ENCODE assay signal across 7 cellular contexts in the genomic region with DNA sequence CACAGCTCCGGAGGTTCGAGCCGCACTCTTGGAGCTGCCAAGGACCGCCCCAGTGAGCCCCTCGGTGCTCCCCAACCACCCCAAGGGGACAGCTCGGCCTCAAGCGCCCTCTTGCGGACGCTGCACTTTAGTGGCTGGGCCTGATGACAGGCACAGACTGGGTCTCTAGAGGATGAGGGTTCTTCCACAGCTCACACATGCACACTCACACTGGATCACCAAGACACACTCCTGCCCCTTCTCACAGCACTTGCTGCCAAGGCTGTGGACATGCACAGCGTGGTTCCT. TPM values are rescaled to one million over a fixed set of nuclear protein-coding genes. Genes with fewer than 3 reads are reported as not detected.
A peak's percentile ranks its signal among the peaks of the same experiment; 100 is the strongest.
DNase-seq lines count a peak whose midpoint lies in the region; ATAC-seq and TF ChIP-seq lines count a peak whose summit lies in the region.

No MANE protein-coding gene starts in this region.

- intact Hi-C loops in stomach (cut with DNase I; ENCODE audit: low total_unique reads), result no loop called here

- H3K27ac ChIP-seq in stomach, result no peak overlapping the region

- DNase-seq in GM10248 (ENCODE audit: extremely low spot score), result peak; percentile 66
- peak; percentile 78 to 81 for DNase-seq in Kasumi-1 (lab: John Stamatoyannopoulos, UW)
- peak; percentile 25 for DNase-seq in activated naive CD8-positive, alpha-beta T cell treated with anti-CD3 and anti-CD28 coated beads, Interleukin-2, amount 50 U/mL, for 24 hours
- peak; percentile 26 to 48 for DNase-seq in lung microvascular endothelial cell (ENCODE audit: low read depth in 2 of 2)
- no peak for DNase-seq in NCI-H2196 treated with DMSO at 0.1 percent for 48 hours (lab: John Stamatoyannopoulos, UW; ENCODE audit: unreplicated experiment)
- no peak for DNase-seq in stomach

- POLR2A ChIA-PET in GM10248 (lab: Yijun Ruan, JAX), result no interaction called here

- no peak for TF ChIP-seq POLR2A in stomach (IDR thresholded peaks at IDR 0.05)

- H3K4me3 Mint-ChIP-seq in activated naive CD8-positive, alpha-beta T cell treated with anti-CD3 and anti-CD28 coated beads, Interleukin-2, amount 50 U/mL, for 24 hours, result no peak overlapping the region

- H3K27ac Mint-ChIP-seq in activated naive CD8-positive, alpha-beta T cell treated with anti-CD3 and anti-CD28 coated beads, Interleukin-2, amount 50 U/mL, for 24 hours, result no peak overlapping the region

- no peak overlapping the region for H3K4me3 ChIP-seq in stomach

- 16 to 30% (median 22%) methylated on average over 3 to 10 of the region's 10 CpGs for WGBS in stomach, 5 donors

- CTCF ChIA-PET in GM10248 (lab: Yijun Ruan, JAX), result interaction anchor here (1.2 to 1.7 kb wide), 3 partner anchors 9 to 123 kb away, joined by 6 read pairs; no protein-coding TSS in a partner anchor

- no peaks in the 10 kb centered on the region for H3K9me3 Mint-ChIP-seq in activated naive CD8-positive, alpha-beta T cell treated with anti-CD3 and anti-CD28 coated beads, Interleukin-2, amount 50 U/mL, for 24 hours

- no peak for TF ChIP-seq CTCF in GM10248 (IDR thresholded peaks at IDR 0.05; ENCODE audit: control extremely low read depth, extremely low read depth, low read depth, missing control alignments)
- peak in 1 of 7 experiments; percentile 19 for TF ChIP-seq CTCF in stomach (IDR thresholded peaks at IDR 0.05)

- no peaks in the 10 kb centered on the region for H3K4me1 Mint-ChIP-seq in activated naive CD8-positive, alpha-beta T cell treated with anti-CD3 and anti-CD28 coated beads, Interleukin-2, amount 50 U/mL, for 24 hours

- no peaks in the 10 kb centered on the region for H3K9me3 ChIP-seq in stomach

- peaks cover 4 to 45% (median 40%) of the 10 kb centered on the region in 4 donors for H3K4me1 ChIP-seq in stomach

- ATAC-seq in activated naive CD8-positive, alpha-beta T cell treated with anti-CD3 and anti-CD28 coated beads, Interleukin-2, amount 50 U/mL, for 24 hours, result no peak
- no peak for ATAC-seq in GM19455 (IDR thresholded peaks at IDR 0.05; ENCODE audit: unreplicated experiment)

- peaks cover 32% of the 10 kb centered on the region for H3K27me3 Mint-ChIP-seq in activated naive CD8-positive, alpha-beta T cell treated with anti-CD3 and anti-CD28 coated beads, Interleukin-2, amount 50 U/mL, for 24 hours

- H3K36me3 ChIP-seq in stomach, result no peaks in the 10 kb centered on the region

- no peak for TF ChIP-seq EP300 in stomach (IDR thresholded peaks at IDR 0.05)

- peaks cover 5 to 94% (median 40%) of the 10 kb centered on the region in 3 donors for H3K27me3 ChIP-seq in stomach

- no peaks in the 10 kb centered on the region for H3K36me3 Mint-ChIP-seq in activated naive CD8-positive, alpha-beta T cell treated with anti-CD3 and anti-CD28 coated beads, Interleukin-2, amount 50 U/mL, for 24 hours (ENCODE audit: low read depth)

RNA-seq across cellular contexts. Expression of gene RET, which starts 2.1 kb away (rescaled TPM):
- total RNA-seq in lung microvascular endothelial cell, result 0.44 and 6.5 TPM in 2 replicates
- 1 to 10 TPM in 3 of 5 donors, not detected in 2; 3.1 to 9.8 (median 3.2) TPM for total RNA-seq in stomach
- polyA plus RNA-seq in stomach, result 1 to 10 TPM in 1 of 3 donors, under 1 TPM in 2; 0.31 to 1.9 (median 0.93) TPM

RNA-seq across cellular contexts. Expression of gene CSGALNACT2, which starts 59.3 kb away (rescaled TPM):
- total RNA-seq in lung microvascular endothelial cell (5.9 and 9.1 TPM in 2 replicates), stomach (10 to 100 TPM in 2 of 5 donors, 1 to 10 TPM in 3; 2.0 to 30.1 (median 8.9) TPM)
- 10 to 100 TPM in 1 of 3 donors, 1 to 10 TPM in 2; 4.1 to 10.7 (median 6.7) TPM for polyA plus RNA-seq in stomach

Comparison
In these comparisons a context has a peak if more than half of its experiments do, and no peak if none do; other contexts are left out.
1. DNase-seq: peak in GM10248 (single experiment), Kasumi-1 (2 of 2), activated naive CD8-positive, alpha-beta T cell treated with anti-CD3 and anti-CD28 coated beads, Interleukin-2, amount 50 U/mL, for 24 hours (single experiment) and lung microvascular endothelial cell (2 of 2); none in NCI-H2196 treated with DMSO at 0.1 percent for 48 hours (single experiment) and stomach (single experiment).